1 cellular context compared by ENCODE assay signal in the genomic region with DNA sequence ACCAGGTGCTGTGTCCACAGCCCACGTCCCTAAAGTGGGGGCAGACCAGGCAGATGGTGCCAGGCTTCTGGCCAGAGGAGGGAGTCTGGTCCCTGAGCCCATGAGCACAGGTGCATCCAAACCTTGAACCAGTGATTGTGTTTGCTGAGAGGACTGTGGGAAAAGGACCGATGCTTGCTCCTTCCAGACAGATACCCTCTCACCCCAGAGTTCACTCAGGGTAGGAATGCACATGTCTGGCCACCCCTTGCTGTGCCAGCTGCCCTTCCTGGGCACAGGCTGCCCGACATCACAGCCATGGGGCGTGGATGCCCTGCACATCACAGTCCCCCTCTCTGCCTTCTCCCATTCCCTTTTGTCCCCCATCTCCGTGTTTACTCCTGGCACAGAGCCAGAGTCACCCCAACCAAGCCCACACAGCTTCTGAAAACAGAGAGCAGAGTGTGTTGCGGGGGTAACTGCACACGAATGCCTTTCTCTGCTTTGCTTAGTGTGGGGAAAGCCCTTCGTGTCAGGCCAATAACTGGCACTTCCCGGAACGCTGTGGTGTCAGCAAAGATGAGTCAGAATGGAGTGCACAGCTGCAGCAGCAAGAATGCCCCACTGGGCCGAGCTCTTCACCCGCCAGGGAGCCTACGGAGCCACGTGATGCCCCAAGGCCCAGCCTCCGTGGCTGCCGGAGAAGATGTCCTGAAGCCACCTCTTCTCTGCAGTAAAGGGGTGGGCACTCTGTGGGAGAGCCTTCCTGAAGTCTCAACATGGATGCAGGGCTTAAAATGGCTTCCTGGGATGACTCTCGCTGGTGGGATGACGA.
TF ChIP-seq lines count a peak whose summit lies in the region.

No MANE protein-coding gene starts in this region.

TF ChIP-seq in GM12878, 131 proteins besides CTCF, POLR2A, EP300 and RAD21 (continued from another document and continues in another):
- TF ChIP-seq, protein P1, sequence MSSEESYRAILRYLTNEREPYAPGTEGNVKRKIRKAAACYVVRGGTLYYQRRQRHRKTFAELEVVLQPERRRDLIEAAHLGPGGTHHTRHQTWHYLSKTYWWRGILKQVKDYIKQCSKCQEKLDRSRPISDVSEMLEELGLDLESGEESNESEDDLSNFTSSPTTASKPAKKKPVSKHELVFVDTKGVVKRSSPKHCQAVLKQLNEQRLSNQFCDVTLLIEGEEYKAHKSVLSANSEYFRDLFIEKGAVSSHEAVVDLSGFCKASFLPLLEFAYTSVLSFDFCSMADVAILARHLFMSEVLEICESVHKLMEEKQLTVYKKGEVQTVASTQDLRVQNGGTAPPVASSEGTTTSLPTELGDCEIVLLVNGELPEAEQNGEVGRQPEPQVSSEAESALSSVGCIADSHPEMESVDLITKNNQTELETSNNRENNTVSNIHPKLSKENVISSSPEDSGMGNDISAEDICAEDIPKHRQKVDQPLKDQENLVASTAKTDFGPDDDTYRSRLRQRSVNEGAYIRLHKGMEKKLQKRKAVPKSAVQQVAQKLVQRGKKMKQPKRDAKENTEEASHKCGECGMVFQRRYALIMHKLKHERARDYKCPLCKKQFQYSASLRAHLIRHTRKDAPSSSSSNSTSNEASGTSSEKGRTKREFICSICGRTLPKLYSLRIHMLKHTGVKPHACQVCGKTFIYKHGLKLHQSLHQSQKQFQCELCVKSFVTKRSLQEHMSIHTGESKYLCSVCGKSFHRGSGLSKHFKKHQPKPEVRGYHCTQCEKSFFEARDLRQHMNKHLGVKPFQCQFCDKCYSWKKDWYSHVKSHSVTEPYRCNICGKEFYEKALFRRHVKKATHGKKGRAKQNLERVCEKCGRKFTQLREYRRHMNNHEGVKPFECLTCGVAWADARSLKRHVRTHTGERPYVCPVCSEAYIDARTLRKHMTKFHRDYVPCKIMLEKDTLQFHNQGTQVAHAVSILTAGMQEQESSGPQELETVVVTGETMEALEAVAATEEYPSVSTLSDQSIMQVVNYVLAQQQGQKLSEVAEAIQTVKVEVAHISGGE (CRISPR knock-in tag; IDR thresholded peaks at IDR 0.05) = no peak
- no peak for TF ChIP-seq FOS (IDR thresholded peaks at IDR 0.05; ENCODE audit: borderline replicate concordance, extremely low read depth, insufficient read length)
- TF ChIP-seq, protein P2, sequence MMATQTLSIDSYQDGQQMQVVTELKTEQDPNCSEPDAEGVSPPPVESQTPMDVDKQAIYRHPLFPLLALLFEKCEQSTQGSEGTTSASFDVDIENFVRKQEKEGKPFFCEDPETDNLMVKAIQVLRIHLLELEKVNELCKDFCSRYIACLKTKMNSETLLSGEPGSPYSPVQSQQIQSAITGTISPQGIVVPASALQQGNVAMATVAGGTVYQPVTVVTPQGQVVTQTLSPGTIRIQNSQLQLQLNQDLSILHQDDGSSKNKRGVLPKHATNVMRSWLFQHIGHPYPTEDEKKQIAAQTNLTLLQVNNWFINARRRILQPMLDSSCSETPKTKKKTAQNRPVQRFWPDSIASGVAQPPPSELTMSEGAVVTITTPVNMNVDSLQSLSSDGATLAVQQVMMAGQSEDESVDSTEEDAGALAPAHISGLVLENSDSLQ (IDR thresholded peaks at IDR 0.05) = peak; percentile 80
- TF ChIP-seq EED (IDR thresholded peaks at IDR 0.05; ENCODE audit: low read depth) = peak; percentile 85
- TF ChIP-seq, protein P3, sequence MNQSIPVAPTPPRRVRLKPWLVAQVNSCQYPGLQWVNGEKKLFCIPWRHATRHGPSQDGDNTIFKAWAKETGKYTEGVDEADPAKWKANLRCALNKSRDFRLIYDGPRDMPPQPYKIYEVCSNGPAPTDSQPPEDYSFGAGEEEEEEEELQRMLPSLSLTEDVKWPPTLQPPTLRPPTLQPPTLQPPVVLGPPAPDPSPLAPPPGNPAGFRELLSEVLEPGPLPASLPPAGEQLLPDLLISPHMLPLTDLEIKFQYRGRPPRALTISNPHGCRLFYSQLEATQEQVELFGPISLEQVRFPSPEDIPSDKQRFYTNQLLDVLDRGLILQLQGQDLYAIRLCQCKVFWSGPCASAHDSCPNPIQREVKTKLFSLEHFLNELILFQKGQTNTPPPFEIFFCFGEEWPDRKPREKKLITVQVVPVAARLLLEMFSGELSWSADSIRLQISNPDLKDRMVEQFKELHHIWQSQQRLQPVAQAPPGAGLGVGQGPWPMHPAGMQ (IDR thresholded peaks at IDR 0.05; ENCODE audit: borderline replicate concordance) = no peak
- TF ChIP-seq, protein P4, sequence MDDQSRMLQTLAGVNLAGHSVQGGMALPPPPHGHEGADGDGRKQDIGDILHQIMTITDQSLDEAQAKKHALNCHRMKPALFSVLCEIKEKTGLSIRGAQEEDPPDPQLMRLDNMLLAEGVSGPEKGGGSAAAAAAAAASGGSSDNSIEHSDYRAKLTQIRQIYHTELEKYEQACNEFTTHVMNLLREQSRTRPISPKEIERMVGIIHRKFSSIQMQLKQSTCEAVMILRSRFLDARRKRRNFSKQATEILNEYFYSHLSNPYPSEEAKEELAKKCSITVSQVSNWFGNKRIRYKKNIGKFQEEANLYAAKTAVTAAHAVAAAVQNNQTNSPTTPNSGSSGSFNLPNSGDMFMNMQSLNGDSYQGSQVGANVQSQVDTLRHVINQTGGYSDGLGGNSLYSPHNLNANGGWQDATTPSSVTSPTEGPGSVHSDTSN (IDR thresholded peaks at IDR 0.05; ENCODE audit: insufficient replicate concordance, low read depth, low read length) = peak; percentile 57
- TF ChIP-seq IRF4 (IDR thresholded peaks at IDR 0.05; ENCODE audit: low read depth, low read length) = peak; percentile 82
- peak; percentile 38; the same call in 1 of the 2 replicates for TF ChIP-seq BACH1 (IDR thresholded peaks at IDR 0.05; ENCODE audit: borderline replicate concordance)
- peak; percentile 77 for TF ChIP-seq ATF7 (IDR thresholded peaks at IDR 0.05; ENCODE audit: low read depth)
- TF ChIP-seq HDGF (IDR thresholded peaks at IDR 0.05) = peak; percentile 96; the same call in 1 of the 2 replicates
- TF ChIP-seq SMC3 (IDR thresholded peaks at IDR 0.05; ENCODE audit: borderline replicate concordance, low read length) = peak; percentile 37; the same call in 1 of the 2 replicates
- TF ChIP-seq, protein P5, sequence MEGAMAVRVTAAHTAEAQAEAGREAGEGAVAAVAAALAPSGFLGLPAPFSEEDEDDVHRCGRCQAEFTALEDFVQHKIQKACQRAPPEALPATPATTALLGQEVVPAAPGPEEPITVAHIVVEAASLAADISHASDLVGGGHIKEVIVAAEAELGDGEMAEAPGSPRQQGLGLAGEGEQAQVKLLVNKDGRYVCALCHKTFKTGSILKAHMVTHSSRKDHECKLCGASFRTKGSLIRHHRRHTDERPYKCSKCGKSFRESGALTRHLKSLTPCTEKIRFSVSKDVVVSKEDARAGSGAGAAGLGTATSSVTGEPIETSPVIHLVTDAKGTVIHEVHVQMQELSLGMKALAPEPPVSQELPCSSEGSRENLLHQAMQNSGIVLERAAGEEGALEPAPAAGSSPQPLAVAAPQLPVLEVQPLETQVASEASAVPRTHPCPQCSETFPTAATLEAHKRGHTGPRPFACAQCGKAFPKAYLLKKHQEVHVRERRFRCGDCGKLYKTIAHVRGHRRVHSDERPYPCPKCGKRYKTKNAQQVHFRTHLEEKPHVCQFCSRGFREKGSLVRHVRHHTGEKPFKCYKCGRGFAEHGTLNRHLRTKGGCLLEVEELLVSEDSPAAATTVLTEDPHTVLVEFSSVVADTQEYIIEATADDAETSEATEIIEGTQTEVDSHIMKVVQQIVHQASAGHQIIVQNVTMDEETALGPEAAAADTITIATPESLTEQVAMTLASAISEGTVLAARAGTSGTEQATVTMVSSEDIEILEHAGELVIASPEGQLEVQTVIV (IDR thresholded peaks at IDR 0.05; ENCODE audit: borderline replicate concordance, partially characterized antibody) = peak; percentile 26
- peak; percentile 78 for TF ChIP-seq CREB1 (IDR thresholded peaks at IDR 0.05; ENCODE audit: low read depth)
- TF ChIP-seq ETV6 (conservative IDR thresholded peaks at IDR 0.05 in 1 of 2, IDR thresholded peaks at IDR 0.05 in 1 of 2; ENCODE audit: borderline replicate concordance in 1 of 2, low read depth in 1 of 2) = peak in 1 of 2 experiments; percentile 86; a peak in 1 of 4 replicates
- TF ChIP-seq CHD1 (IDR thresholded peaks at IDR 0.05; ENCODE audit: low read depth, low read length) = no peak
- no peak for TF ChIP-seq MTA3 (IDR thresholded peaks at IDR 0.05; ENCODE audit: borderline replicate concordance, low read length)
- TF ChIP-seq PAX5 (IDR thresholded peaks at IDR 0.05; ENCODE audit: borderline replicate concordance, low read depth, low read length) = peak; percentile 82; the same call in 1 of the 2 replicates
- TF ChIP-seq FOXM1 (IDR thresholded peaks at IDR 0.05; ENCODE audit: low read depth, low read length) = 0 out of 2 replicates have a peak, but pooled peaks have one; percentile 30
- TF ChIP-seq NFIC (IDR thresholded peaks at IDR 0.05; ENCODE audit: low read depth, low read length) = no peak; the same call in 1 of the 2 replicates
- peak; percentile 36 for TF ChIP-seq KLF5 (IDR thresholded peaks at IDR 0.05; ENCODE audit: partially characterized antibody)
- no peak for TF ChIP-seq ZNF24 (IDR thresholded peaks at IDR 0.05)
- TF ChIP-seq POLR2AphosphoS2 (IDR thresholded peaks at IDR 0.05; ENCODE audit: low read depth, low read length) = 0 out of 2 replicates have a peak, but pooled peaks have one; percentile 34
- TF ChIP-seq RAD51 (IDR thresholded peaks at IDR 0.05) = peak; percentile 94
- peak; percentile 61 for TF ChIP-seq MTA2 (IDR thresholded peaks at IDR 0.05; ENCODE audit: low read depth)
- TF ChIP-seq, protein P6, sequence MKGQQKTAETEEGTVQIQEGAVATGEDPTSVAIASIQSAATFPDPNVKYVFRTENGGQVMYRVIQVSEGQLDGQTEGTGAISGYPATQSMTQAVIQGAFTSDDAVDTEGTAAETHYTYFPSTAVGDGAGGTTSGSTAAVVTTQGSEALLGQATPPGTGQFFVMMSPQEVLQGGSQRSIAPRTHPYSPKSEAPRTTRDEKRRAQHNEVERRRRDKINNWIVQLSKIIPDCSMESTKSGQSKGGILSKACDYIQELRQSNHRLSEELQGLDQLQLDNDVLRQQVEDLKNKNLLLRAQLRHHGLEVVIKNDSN (IDR thresholded peaks at IDR 0.05; ENCODE audit: borderline replicate concordance, extremely low read length, insufficient read depth, low read depth, low read length) = peak; percentile 94
- TF ChIP-seq MEF2A (IDR thresholded peaks at IDR 0.05; ENCODE audit: insufficient read depth, low read depth, low read length) = 0 out of 2 replicates have a peak, but pooled peaks have one; percentile 46
- TF ChIP-seq, protein P7, sequence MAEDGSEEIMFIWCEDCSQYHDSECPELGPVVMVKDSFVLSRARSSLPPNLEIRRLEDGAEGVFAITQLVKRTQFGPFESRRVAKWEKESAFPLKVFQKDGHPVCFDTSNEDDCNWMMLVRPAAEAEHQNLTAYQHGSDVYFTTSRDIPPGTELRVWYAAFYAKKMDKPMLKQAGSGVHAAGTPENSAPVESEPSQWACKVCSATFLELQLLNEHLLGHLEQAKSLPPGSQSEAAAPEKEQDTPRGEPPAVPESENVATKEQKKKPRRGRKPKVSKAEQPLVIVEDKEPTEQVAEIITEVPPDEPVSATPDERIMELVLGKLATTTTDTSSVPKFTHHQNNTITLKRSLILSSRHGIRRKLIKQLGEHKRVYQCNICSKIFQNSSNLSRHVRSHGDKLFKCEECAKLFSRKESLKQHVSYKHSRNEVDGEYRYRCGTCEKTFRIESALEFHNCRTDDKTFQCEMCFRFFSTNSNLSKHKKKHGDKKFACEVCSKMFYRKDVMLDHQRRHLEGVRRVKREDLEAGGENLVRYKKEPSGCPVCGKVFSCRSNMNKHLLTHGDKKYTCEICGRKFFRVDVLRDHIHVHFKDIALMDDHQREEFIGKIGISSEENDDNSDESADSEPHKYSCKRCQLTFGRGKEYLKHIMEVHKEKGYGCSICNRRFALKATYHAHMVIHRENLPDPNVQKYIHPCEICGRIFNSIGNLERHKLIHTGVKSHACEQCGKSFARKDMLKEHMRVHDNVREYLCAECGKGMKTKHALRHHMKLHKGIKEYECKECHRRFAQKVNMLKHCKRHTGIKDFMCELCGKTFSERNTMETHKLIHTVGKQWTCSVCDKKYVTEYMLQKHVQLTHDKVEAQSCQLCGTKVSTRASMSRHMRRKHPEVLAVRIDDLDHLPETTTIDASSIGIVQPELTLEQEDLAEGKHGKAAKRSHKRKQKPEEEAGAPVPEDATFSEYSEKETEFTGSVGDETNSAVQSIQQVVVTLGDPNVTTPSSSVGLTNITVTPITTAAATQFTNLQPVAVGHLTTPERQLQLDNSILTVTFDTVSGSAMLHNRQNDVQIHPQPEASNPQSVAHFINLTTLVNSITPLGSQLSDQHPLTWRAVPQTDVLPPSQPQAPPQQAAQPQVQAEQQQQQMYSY (CRISPR knock-in tag; IDR thresholded peaks at IDR 0.05) = no peak
- TF ChIP-seq, protein P8, sequence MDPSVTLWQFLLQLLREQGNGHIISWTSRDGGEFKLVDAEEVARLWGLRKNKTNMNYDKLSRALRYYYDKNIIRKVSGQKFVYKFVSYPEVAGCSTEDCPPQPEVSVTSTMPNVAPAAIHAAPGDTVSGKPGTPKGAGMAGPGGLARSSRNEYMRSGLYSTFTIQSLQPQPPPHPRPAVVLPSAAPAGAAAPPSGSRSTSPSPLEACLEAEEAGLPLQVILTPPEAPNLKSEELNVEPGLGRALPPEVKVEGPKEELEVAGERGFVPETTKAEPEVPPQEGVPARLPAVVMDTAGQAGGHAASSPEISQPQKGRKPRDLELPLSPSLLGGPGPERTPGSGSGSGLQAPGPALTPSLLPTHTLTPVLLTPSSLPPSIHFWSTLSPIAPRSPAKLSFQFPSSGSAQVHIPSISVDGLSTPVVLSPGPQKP (IDR thresholded peaks at IDR 0.05; ENCODE audit: low read depth, low read length) = no peak
- no peak for TF ChIP-seq SMARCA5 (IDR thresholded peaks at IDR 0.05)
- no peak for TF ChIP-seq CBX3 (IDR thresholded peaks at IDR 0.05; ENCODE audit: borderline replicate concordance, low read depth)
- TF ChIP-seq NBN (IDR thresholded peaks at IDR 0.05) = peak; percentile 81; the same call in 1 of the 2 replicates
- no peak for TF ChIP-seq SIN3A (IDR thresholded peaks at IDR 0.05; ENCODE audit: low read depth, low read length)
- TF ChIP-seq, protein P9, sequence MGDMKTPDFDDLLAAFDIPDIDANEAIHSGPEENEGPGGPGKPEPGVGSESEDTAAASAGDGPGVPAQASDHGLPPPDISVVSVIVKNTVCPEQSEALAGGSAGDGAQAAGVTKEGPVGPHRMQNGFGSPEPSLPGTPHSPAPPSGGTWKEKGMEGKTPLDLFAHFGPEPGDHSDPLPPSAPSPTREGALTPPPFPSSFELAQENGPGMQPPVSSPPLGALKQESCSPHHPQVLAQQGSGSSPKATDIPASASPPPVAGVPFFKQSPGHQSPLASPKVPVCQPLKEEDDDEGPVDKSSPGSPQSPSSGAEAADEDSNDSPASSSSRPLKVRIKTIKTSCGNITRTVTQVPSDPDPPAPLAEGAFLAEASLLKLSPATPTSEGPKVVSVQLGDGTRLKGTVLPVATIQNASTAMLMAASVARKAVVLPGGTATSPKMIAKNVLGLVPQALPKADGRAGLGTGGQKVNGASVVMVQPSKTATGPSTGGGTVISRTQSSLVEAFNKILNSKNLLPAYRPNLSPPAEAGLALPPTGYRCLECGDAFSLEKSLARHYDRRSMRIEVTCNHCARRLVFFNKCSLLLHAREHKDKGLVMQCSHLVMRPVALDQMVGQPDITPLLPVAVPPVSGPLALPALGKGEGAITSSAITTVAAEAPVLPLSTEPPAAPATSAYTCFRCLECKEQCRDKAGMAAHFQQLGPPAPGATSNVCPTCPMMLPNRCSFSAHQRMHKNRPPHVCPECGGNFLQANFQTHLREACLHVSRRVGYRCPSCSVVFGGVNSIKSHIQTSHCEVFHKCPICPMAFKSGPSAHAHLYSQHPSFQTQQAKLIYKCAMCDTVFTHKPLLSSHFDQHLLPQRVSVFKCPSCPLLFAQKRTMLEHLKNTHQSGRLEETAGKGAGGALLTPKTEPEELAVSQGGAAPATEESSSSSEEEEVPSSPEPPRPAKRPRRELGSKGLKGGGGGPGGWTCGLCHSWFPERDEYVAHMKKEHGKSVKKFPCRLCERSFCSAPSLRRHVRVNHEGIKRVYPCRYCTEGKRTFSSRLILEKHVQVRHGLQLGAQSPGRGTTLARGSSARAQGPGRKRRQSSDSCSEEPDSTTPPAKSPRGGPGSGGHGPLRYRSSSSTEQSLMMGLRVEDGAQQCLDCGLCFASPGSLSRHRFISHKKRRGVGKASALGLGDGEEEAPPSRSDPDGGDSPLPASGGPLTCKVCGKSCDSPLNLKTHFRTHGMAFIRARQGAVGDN (IDR thresholded peaks at IDR 0.05) = peak; percentile 48
- peak; percentile 82 for TF ChIP-seq IKZF1 (conservative IDR thresholded peaks at IDR 0.05)
